14 cellular contexts compared by ENCODE assay signal in the genomic region with DNA sequence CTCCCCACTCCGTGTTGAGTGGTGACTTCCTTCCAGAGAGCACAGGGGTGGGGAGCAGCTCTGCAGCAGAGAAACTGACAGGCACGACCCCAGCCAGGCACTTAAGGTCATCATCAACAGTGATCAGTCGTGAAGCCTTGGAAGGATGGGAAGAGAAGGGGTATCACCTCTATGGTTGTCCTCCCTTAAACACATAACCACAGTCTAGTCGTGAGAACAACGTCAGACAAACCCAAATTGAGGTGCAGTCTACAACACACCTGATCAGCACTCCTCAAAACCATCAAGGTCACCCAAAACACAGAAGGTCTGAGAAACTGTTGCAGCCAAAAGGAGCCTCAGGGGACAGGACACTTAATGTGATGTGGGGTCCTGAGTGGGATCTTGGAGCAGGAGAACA.
A peak's percentile ranks its signal among the peaks of the same experiment; 100 is the strongest.
DNase-seq lines count a peak whose midpoint lies in the region; ATAC-seq and TF ChIP-seq lines count a peak whose summit lies in the region.
"Had no signal": no experiment of that assay in that cellular context is flagged by ENCODE, and none has a peak within 500 bp of the region (broad histone marks: within the 10 kb centered on the region; RNA-seq: fewer than 3 reads in every experiment).

No MANE protein-coding gene starts in this region.

- no peaks in the 10 kb centered on the region for H3K9me3 ChIP-seq in heart right ventricle
- H3K9me3 ChIP-seq in naive thymus-derived CD4-positive, alpha-beta T cell (ENCODE audit: control insufficient read depth in 2 of 3, low read length in 3 of 3), result no peaks in the 10 kb centered on the region
- no peaks in the 10 kb centered on the region for H3K9me3 ChIP-seq in upper lobe of right lung
- H3K9me3 ChIP-seq: heart left ventricle, pancreas had no signal

- TF ChIP-seq CTCF in heart right ventricle (IDR thresholded peaks at IDR 0.05) (no peak), upper lobe of right lung (IDR thresholded peaks at IDR 0.05) (no peak)

- H3K4me1 Mint-ChIP-seq in central memory CD8-positive, alpha-beta T cell, result peaks cover 75% of the 10 kb centered on the region
- H3K4me1 Mint-ChIP-seq in naive thymus-derived CD4-positive, alpha-beta T cell, result peaks cover 53 to 90% (median 80%) of the 10 kb centered on the region in 7 donors

- H3K9me3 Mint-ChIP-seq in central memory CD8-positive, alpha-beta T cell, result no peaks in the 10 kb centered on the region
- H3K9me3 Mint-ChIP-seq in naive thymus-derived CD4-positive, alpha-beta T cell, result peaks cover 0 to under 1% (median 0%) of the 10 kb centered on the region in 11 donors
- H3K9me3 Mint-ChIP-seq: activated naive CD4-positive, alpha-beta T cell treated with anti-CD3 and anti-CD28 coated beads, Interleukin-2, amount 50 U/mL, for 72 hours; mesothelial cell of epicardium had no signal

- no peaks in the 10 kb centered on the region for H3K27me3 Mint-ChIP-seq in central memory CD8-positive, alpha-beta T cell
- H3K27me3 Mint-ChIP-seq in naive thymus-derived CD4-positive, alpha-beta T cell, result no peaks in the 10 kb centered on the region
- H3K27me3 Mint-ChIP-seq: brain had no signal

- H3K27ac ChIP-seq in heart right ventricle (peak overlapping the region in 2 of 10 donors; percentile 20 to 82), upper lobe of right lung (peak overlapping the region; percentile 72)
- H3K27ac ChIP-seq in naive thymus-derived CD4-positive, alpha-beta T cell (ENCODE audit: low read depth, low read length), result peak overlapping the region; percentile 20

- POLR2A ChIA-PET in naive thymus-derived CD4-positive, alpha-beta T cell (lab: Charles Lee), result interaction anchor here (0.7 to 2.3 kb wide), 3 partner anchors 9 to 79 kb away, joined by 3 to 9 read pairs (median 3); no protein-coding TSS in a partner anchor

- no peaks in the 10 kb centered on the region for H3K27me3 ChIP-seq in heart right ventricle
- H3K27me3 ChIP-seq in naive thymus-derived CD4-positive, alpha-beta T cell (ENCODE audit: control insufficient read depth in 2 of 2, insufficient read depth in 2 of 2, low read length in 2 of 2), result no peaks in the 10 kb centered on the region
- H3K27me3 ChIP-seq in upper lobe of right lung, result no peaks in the 10 kb centered on the region
- H3K27me3 ChIP-seq: heart left ventricle, pancreas had no signal

- H3K4me1 ChIP-seq in heart right ventricle (peaks cover 47 to 100% (median 92%) of the 10 kb centered on the region in 9 donors), upper lobe of right lung (peaks cover 69% of the 10 kb centered on the region)
- peaks cover 39 to 40% of the 10 kb centered on the region in 2 donors for H3K4me1 ChIP-seq in naive thymus-derived CD4-positive, alpha-beta T cell (ENCODE audit: control insufficient read depth in 2 of 2, insufficient read depth in 2 of 2, low read length in 2 of 2)

- peak overlapping the region; percentile 38 for H3K4me3 Mint-ChIP-seq in central memory CD8-positive, alpha-beta T cell
- H3K4me3 Mint-ChIP-seq in naive thymus-derived CD4-positive, alpha-beta T cell, result peak overlapping the region in 3 of 10 donors; percentile 48 to 75 (median 73)
- H3K4me3 Mint-ChIP-seq: brain, mesothelial cell of epicardium had no signal

- H3K36me3 ChIP-seq in heart right ventricle (no peaks in the 10 kb centered on the region), upper lobe of right lung (no peaks in the 10 kb centered on the region)
- H3K36me3 ChIP-seq in naive thymus-derived CD4-positive, alpha-beta T cell (ENCODE audit: control insufficient read depth in 2 of 3, insufficient read depth in 3 of 3, low read length in 3 of 3), result no peaks in the 10 kb centered on the region
- H3K36me3 ChIP-seq: heart left ventricle, pancreas had no signal

- ATAC-seq in Right ventricle myocardium inferior, result no peak
- no peak for ATAC-seq in heart right ventricle
- ATAC-seq in central memory CD8-positive, alpha-beta T cell (replicated peaks; ENCODE audit: extremely low read depth, poor library complexity, severe bottlenecking), result peak; percentile 62
- peak; percentile 16 for ATAC-seq in naive thymus-derived CD4-positive, alpha-beta T cell
- no peak for ATAC-seq in upper lobe of right lung
- no peak for ATAC-seq in HG02981 (IDR thresholded peaks at IDR 0.05; ENCODE audit: unreplicated experiment)
- ATAC-seq: activated naive CD4-positive, alpha-beta T cell treated with anti-CD3 and anti-CD28 coated beads, Interleukin-2, amount 50 U/mL, for 72 hours had no signal

- peaks cover 4% of the 10 kb centered on the region for H3K36me3 Mint-ChIP-seq in central memory CD8-positive, alpha-beta T cell (ENCODE audit: insufficient read depth)
- H3K36me3 Mint-ChIP-seq in naive thymus-derived CD4-positive, alpha-beta T cell, result peaks cover 0 to 2% (median 0%) of the 10 kb centered on the region in 5 donors
- H3K36me3 Mint-ChIP-seq: activated naive CD4-positive, alpha-beta T cell treated with anti-CD3 and anti-CD28 coated beads, Interleukin-2, amount 50 U/mL, for 72 hours had no signal

- DNase-seq in Right ventricle myocardium inferior (ENCODE audit: missing footprints) (peak; percentile 15), heart right ventricle (no peak), upper lobe of right lung (no peak), HCEC 1CT (no peak), GM03348 (ENCODE audit: low spot score) (no peak)
- DNase-seq in central memory CD8-positive, alpha-beta T cell (ENCODE audit: low spot score in 2 of 2), result no peak
- DNase-seq in naive thymus-derived CD4-positive, alpha-beta T cell, result no peak
- DNase-seq: heart left ventricle, islet precursor cell, pancreas had no signal

- peak overlapping the region; percentile 82 for H3K27ac Mint-ChIP-seq in central memory CD8-positive, alpha-beta T cell (ENCODE audit: low read depth)
- peak overlapping the region in 6 of 9 donors; percentile 32 to 79 (median 70) for H3K27ac Mint-ChIP-seq in naive thymus-derived CD4-positive, alpha-beta T cell

- CTCF ChIA-PET in naive thymus-derived CD4-positive, alpha-beta T cell (lab: Charles Lee), result interaction anchor here (0.5 to 1.0 kb wide), 2 partner anchors 10 to 309 kb away, joined by 3 to 4 read pairs; no protein-coding TSS in a partner anchor

- H3K4me3 ChIP-seq in heart right ventricle (no peak overlapping the region), upper lobe of right lung (no peak overlapping the region)
- no peak overlapping the region for H3K4me3 ChIP-seq in naive thymus-derived CD4-positive, alpha-beta T cell (ENCODE audit: low read length)
- H3K4me3 ChIP-seq: heart left ventricle, pancreas had no signal

- WGBS in heart right ventricle, 2 donors, result 59 to 62% methylated on average over 5 of the region's 5 CpGs

- intact Hi-C loops in Right ventricle myocardium inferior (cut with DNase I), result no loop called here
- intact Hi-C loops in heart right ventricle (cut with DNase I), result loop anchor here in 2 of 10 donors (10.0 kb wide), 2 partner anchors 66 to 106 kb away; partner anchors contain the start of gene MPRIP (in 1 of the 2)
- intact Hi-C loops in naive thymus-derived CD4-positive, alpha-beta T cell (cut with micrococcal nuclease), result loop anchor here in 1 of 2 donors (10.0 kb wide), 1 partner anchor 66 kb away; the partner anchor contains the start of gene MPRIP
- intact Hi-C loops in upper lobe of right lung (cut with DNase I), result loop anchor here (10.0 kb wide), 1 partner anchor 106 kb away; no protein-coding TSS in a partner anchor

Comparison
In these comparisons a context has a peak if more than half of its experiments do, and no peak if none do; other contexts are left out.
1. ATAC-seq: peak in central memory CD8-positive, alpha-beta T cell (single experiment) and naive thymus-derived CD4-positive, alpha-beta T cell (single experiment); none in Right ventricle myocardium inferior (single experiment), heart right ventricle (0 of 8), upper lobe of right lung (single experiment) and HG02981 (single experiment).